24 cellular contexts compared by ENCODE assay signal in the genomic region with DNA sequence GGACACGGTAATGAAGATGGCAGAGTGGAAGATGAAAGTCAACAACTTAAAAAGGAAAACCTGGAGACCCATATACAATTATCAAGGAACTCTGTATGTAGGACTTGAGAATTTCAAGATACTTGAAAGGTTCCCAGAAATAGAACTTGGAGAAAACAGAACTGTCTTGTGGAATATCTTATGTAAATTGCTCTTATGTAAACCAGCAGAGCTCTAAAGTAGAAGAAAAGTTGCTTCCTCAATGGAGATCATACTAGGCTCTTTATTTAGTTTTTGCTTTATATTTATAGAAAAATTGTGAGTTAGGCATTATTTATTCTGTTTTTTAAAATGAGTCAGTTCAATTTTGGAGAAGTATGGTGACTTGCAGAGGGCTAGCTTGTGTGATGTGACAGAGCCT. TPM values are rescaled to one million over a fixed set of nuclear protein-coding genes. Genes with fewer than 3 reads are reported as not detected.
DNase-seq lines count a peak whose midpoint lies in the region; ATAC-seq and TF ChIP-seq lines count a peak whose summit lies in the region.
"Had no signal": no experiment of that assay in that cellular context is flagged by ENCODE, and none has a peak within 500 bp of the region (broad histone marks: within the 10 kb centered on the region; RNA-seq: fewer than 3 reads in every experiment).

No MANE protein-coding gene starts in this region.

- H3K9me3 ChIP-seq in IMR-90 (ENCODE audit: control insufficient read depth, insufficient read depth, low read length) = no peaks in the 10 kb centered on the region
- no peaks in the 10 kb centered on the region for H3K9me3 ChIP-seq in osteoblast (ENCODE audit: low read depth, low read length)
- H3K9me3 ChIP-seq: Peyer's patch had no signal

- no peak overlapping the region for H4K8ac ChIP-seq in IMR-90 (ENCODE audit: low read depth in 2 of 2, low read length in 2 of 2)

- no peaks in the 10 kb centered on the region for H3K9me3 Mint-ChIP-seq in glutamatergic neuron (ENCODE audit: unreplicated experiment)

- POLR2A ChIA-PET in IMR-90 (lab: Charles Lee; ENCODE audit: unreplicated experiment) = no interaction called here

- 0 out of 2 replicates have a peak overlapping the region, but pooled peaks have one; percentile 24 for H3K4ac ChIP-seq in IMR-90 (ENCODE audit: low read depth, low read length)

- no peak overlapping the region for H4K5ac ChIP-seq in IMR-90 (ENCODE audit: low read depth, low read length)

- DNase-seq in CD1c-positive myeloid dendritic cell (ENCODE audit: extremely low spot score) (peak; percentile 53), IMR-90 (no peak), dorsolateral prefrontal cortex (no peak), osteoblast (ENCODE audit: insufficient read length, low spot score, missing footprints) (no peak), GDM1 (lab: John Stamatoyannopoulos, UW) (no peak), glutamatergic neuron (no peak), HuH-7 (ENCODE audit: low spot score) (no peak)
- DNase-seq: Calu3; CD4-positive, alpha-beta memory T cell; DMS153; Kasumi-1; NCI-H1048; NCI-H1417 treated with DMSO at 0.1 percent for 48 hours; NCI-H187 treated with DMSO at 0.1 percent for 48 hours; NCI-H2227 treated with DMSO at 0.1 percent for 48 hours; NCI-H510A; NCI-H748 treated with DMSO at 0.1 percent for 48 hours; Peyer's patch had no signal

- peaks cover 14% of the 10 kb centered on the region for H3K9me1 ChIP-seq in IMR-90 (ENCODE audit: insufficient read depth, low read length)

- no peak overlapping the region for H3K27ac Mint-ChIP-seq in glutamatergic neuron (ENCODE audit: unreplicated experiment)

- H3K4me1 Mint-ChIP-seq in glutamatergic neuron (ENCODE audit: low read depth, unreplicated experiment) = no peaks in the 10 kb centered on the region

- no peak overlapping the region for H2BK5ac ChIP-seq in IMR-90 (ENCODE audit: low read depth, low read length, poor library complexity, severe bottlenecking)

- H2AFZ ChIP-seq in IMR-90 (replicated peaks; ENCODE audit: low read length, poor library complexity) (no peak overlapping the region), osteoblast (ENCODE audit: low read length) (no peak overlapping the region)

- H3K4me3 ChIP-seq in IMR-90 (ENCODE audit: insufficient read depth, low read depth, low read length) (no peak overlapping the region), dorsolateral prefrontal cortex (no peak overlapping the region), osteoblast (ENCODE audit: insufficient read depth, low read length) (no peak overlapping the region)
- H3K4me3 ChIP-seq: Peyer's patch had no signal

- H2AK9ac ChIP-seq in IMR-90 (replicated peaks; ENCODE audit: low read depth, low read length, poor library complexity) = no peak overlapping the region

- no peak overlapping the region for H3K56ac ChIP-seq in IMR-90 (ENCODE audit: extremely low read depth, insufficient read depth, low read length)

- no peak overlapping the region for H3K4me3 Mint-ChIP-seq in glutamatergic neuron (ENCODE audit: unreplicated experiment)
- H3K4me3 Mint-ChIP-seq: CD4-positive, alpha-beta memory T cell had no signal

- peaks cover 5% of the 10 kb centered on the region for H3K36me3 Mint-ChIP-seq in glutamatergic neuron (ENCODE audit: unreplicated experiment)

- no peak overlapping the region for H2BK15ac ChIP-seq in IMR-90 (ENCODE audit: low read depth, low read length)

- H3K4me1 ChIP-seq in IMR-90 (ENCODE audit: control insufficient read depth, insufficient read depth, low read length) = peaks cover 18% of the 10 kb centered on the region
- H3K4me1 ChIP-seq in osteoblast (ENCODE audit: insufficient read depth, low read length) = peaks cover 31% of the 10 kb centered on the region
- H3K4me1 ChIP-seq: Peyer's patch had no signal

- intact Hi-C loops in IMR-90 (cut with micrococcal nuclease) (no loop called here), dorsolateral prefrontal cortex (cut with DNase I) (no loop called here)

- BruUV-seq in IMR-90 (replicated peaks; lab: Mats Ljungman, UMichigan) = no TSS peak

- ATAC-seq in IMR-90 (ENCODE audit: low read depth) (no peak), GM21717 (IDR thresholded peaks at IDR 0.05; ENCODE audit: unreplicated experiment) (no peak)
- ATAC-seq: HCT116 had no signal

- TF ChIP-seq RAD21 in IMR-90 (IDR thresholded peaks at IDR 0.05; ENCODE audit: low read length) = no peak

- no peaks in the 10 kb centered on the region for H3K27me3 Mint-ChIP-seq in glutamatergic neuron (ENCODE audit: unreplicated experiment)
- H3K27me3 Mint-ChIP-seq: CD4-positive, alpha-beta memory T cell had no signal

- H3K18ac ChIP-seq in IMR-90 (ENCODE audit: low read depth, low read length) = no peak overlapping the region; the same call in 1 of the 2 replicates

- H4K20me1 ChIP-seq in IMR-90 (ENCODE audit: insufficient read depth, low read length) (no peaks in the 10 kb centered on the region), osteoblast (ENCODE audit: insufficient read depth, low read length) (no peaks in the 10 kb centered on the region)

- WGBS in IMR-90 (ENCODE audit: extremely low coverage in 2 of 2, insufficient read length in 1 of 2), 2 experiments = no CpG with 5 or more reads among the region's 1 CpG

- no peak overlapping the region for H3K23ac ChIP-seq in IMR-90 (ENCODE audit: low read depth, low read length)

- no peaks in the 10 kb centered on the region; a peak in 1 of 4 replicates for H3K79me1 ChIP-seq in IMR-90 (ENCODE audit: low read depth in 1 of 2, low read length in 2 of 2)

- TF ChIP-seq POLR2A in IMR-90 (IDR thresholded peaks at IDR 0.05; ENCODE audit: low read depth, low read length) = no peak

- no peak overlapping the region for H3K9ac ChIP-seq in IMR-90 (ENCODE audit: low read depth, low read length)

- in situ Hi-C loops in IMR-90 (cut with MboI; ENCODE audit: low sequenced_read_pairs) = no loop called here

- dilution Hi-C loops in IMR-90 (cut with HindIII; ENCODE audit: low sequenced_read_pairs, unreplicated experiment) = no loop called here

- CTCF ChIA-PET in IMR-90 (lab: Yijun Ruan, JAX) = no interaction called here

- no peak overlapping the region for H2BK120ac ChIP-seq in IMR-90 (ENCODE audit: low read depth, low read length)

- H3K36me3 ChIP-seq in IMR-90 (ENCODE audit: control insufficient read depth, insufficient read depth, low read length) = no peaks in the 10 kb centered on the region
- no peaks in the 10 kb centered on the region for H3K36me3 ChIP-seq in osteoblast (ENCODE audit: insufficient read depth, low read length)
- H3K36me3 ChIP-seq: Peyer's patch had no signal

- H3K14ac ChIP-seq in IMR-90 (replicated peaks; ENCODE audit: low read depth, low read length) = no peak overlapping the region

- TF ChIP-seq CTCF in IMR-90 (conservative IDR thresholded peaks at IDR 0.05; ENCODE audit: low read depth, low read length) (no peak), dorsolateral prefrontal cortex (IDR thresholded peaks at IDR 0.05 in 54 of 56, conservative IDR thresholded peaks at IDR 0.05 in 2 of 56; ENCODE audit: low read depth in 1 of 56, partially characterized antibody in 56 of 56) (no peak), osteoblast (IDR thresholded peaks at IDR 0.05; ENCODE audit: extremely low read depth, low read depth, low read length) (no peak), glutamatergic neuron (IDR thresholded peaks at IDR 0.05; ENCODE audit: partially characterized antibody, unreplicated experiment) (no peak)

- no peak overlapping the region for H2AK5ac ChIP-seq in IMR-90 (ENCODE audit: low read depth, low read length)

- H2BK20ac ChIP-seq in IMR-90 (ENCODE audit: low read depth, low read length) = no peak overlapping the region

- no peaks in the 10 kb centered on the region for H3K27me3 ChIP-seq in IMR-90 (ENCODE audit: control insufficient read depth, insufficient read depth, low read length)
- H3K27me3 ChIP-seq in dorsolateral prefrontal cortex = no peaks in the 10 kb centered on the region
- no peaks in the 10 kb centered on the region for H3K27me3 ChIP-seq in osteoblast (ENCODE audit: insufficient read depth, low read length)
- H3K27me3 ChIP-seq: Peyer's patch had no signal

- no peak overlapping the region for H3K4me2 ChIP-seq in IMR-90 (ENCODE audit: low read depth, low read length)
- no peak overlapping the region for H3K4me2 ChIP-seq in osteoblast (ENCODE audit: insufficient read depth, low read length)

- no peaks in the 10 kb centered on the region for H3K79me2 ChIP-seq in osteoblast (ENCODE audit: insufficient read depth, low read length)

- H4K91ac ChIP-seq in IMR-90 (ENCODE audit: insufficient read depth, low read depth, low read length) = no peak overlapping the region

- H3K27ac ChIP-seq in IMR-90 (ENCODE audit: insufficient read depth, low read length) = no peak overlapping the region
- peak overlapping the region in 33 of 59 donors; percentile 3 to 77 (median 43) for H3K27ac ChIP-seq in dorsolateral prefrontal cortex
- peak overlapping the region; percentile 10 for H3K27ac ChIP-seq in osteoblast (ENCODE audit: low read depth, low read length)
- H3K27ac ChIP-seq: Peyer's patch had no signal

TF ChIP-seq in IMR-90, 13 proteins besides CTCF, POLR2A, EP300 and RAD21 (continues in another document):
- TF ChIP-seq MAZ (IDR thresholded peaks at IDR 0.05; ENCODE audit: borderline replicate concordance, low read depth, low read length) = no peak
- TF ChIP-seq CHD1 (IDR thresholded peaks at IDR 0.05; ENCODE audit: low read depth, low read length) = no peak
- no peak for TF ChIP-seq MXI1 (IDR thresholded peaks at IDR 0.05; ENCODE audit: borderline replicate concordance, low read depth, low read length)
- TF ChIP-seq RCOR1 (IDR thresholded peaks at IDR 0.05; ENCODE audit: insufficient replicate concordance, low read length) = no peak
- no peak for TF ChIP-seq CEBPB (IDR thresholded peaks at IDR 0.05; ENCODE audit: low read depth, low read length)
- TF ChIP-seq SMC3 (IDR thresholded peaks at IDR 0.05; ENCODE audit: low read depth, low read length) = no peak
- TF ChIP-seq RFX5 (IDR thresholded peaks at IDR 0.05; ENCODE audit: low read depth, low read length) = no peak
- no peak for TF ChIP-seq MAFK (IDR thresholded peaks at IDR 0.05; ENCODE audit: low read depth, low read length)
- TF ChIP-seq BHLHE40 (IDR thresholded peaks at IDR 0.05; ENCODE audit: low read depth, low read length) = no peak

RNA-seq across cellular contexts. Expression of a gene that starts 40.5 kb away (rescaled TPM):
- total RNA-seq in IMR-90 (2012; rRNA removed) (not detected in 2 replicates), dorsolateral prefrontal cortex (not detected), osteoblast (0.36 TPM in 1 of 2 replicates, not detected in the other), glutamatergic neuron (ENCODE audit: unreplicated experiment) (not detected)
- polyA plus RNA-seq in IMR-90 (2012; rRNA removed) = not detected in 2 replicates
- polyA plus RNA-seq in IMR-90 (2012; cell fraction: cytosol; rRNA removed) = not detected in 2 replicates
- not detected in 2 replicates for polyA plus RNA-seq in IMR-90 (2012; cell fraction: nucleus; rRNA removed; ENCODE audit: low replicate concordance)
- total RNA-seq: Calu3; CD4-positive, alpha-beta memory T cell; G401; H1; MCF 10A; Peyer's patch had no signal
- polyA plus RNA-seq: BJ; CD4-positive, alpha-beta memory T cell; H1 had no signal
